In the genomic region with DNA sequence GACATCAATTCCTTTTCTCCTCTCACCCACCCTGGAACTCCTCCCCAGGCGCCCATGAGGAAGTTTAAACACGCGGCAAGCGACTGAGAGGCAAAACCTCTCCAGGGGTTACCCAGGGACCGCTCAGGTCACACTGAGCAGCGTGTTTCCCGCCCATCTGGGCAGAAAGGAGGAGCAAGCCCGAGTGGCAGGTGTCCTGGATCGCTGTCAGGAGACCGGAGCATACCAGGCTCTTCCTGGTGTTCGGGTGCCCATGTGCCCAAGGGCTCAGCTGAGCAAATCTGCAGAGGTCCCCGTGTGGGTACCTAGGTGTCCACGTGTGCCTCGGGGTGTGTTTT, we compare ENCODE assay signal across 8 cellular contexts. TPM values are rescaled to one million over a fixed set of nuclear protein-coding genes. Genes with fewer than 3 reads are reported as not detected.
A peak's percentile ranks its signal among the peaks of the same experiment; 100 is the strongest.
DNase-seq lines count a peak whose midpoint lies in the region; ATAC-seq and TF ChIP-seq lines count a peak whose summit lies in the region.

No MANE protein-coding gene starts in this region.

- TF ChIP-seq CTCF in BJ (IDR thresholded peaks at IDR 0.05; ENCODE audit: insufficient read depth, low read depth, low read length) (no peak), astrocyte of the cerebellum (IDR thresholded peaks at IDR 0.05; ENCODE audit: low read depth, low read length, missing control alignments) (no peak)

- in situ Hi-C loops in astrocyte of the cerebellum (cut with HindIII; ENCODE audit: low sequenced_read_pairs) = no loop called here

- CTCF ChIA-PET in BJ (lab: Yijun Ruan, JAX) = interaction anchor here (0.8 to 1.7 kb wide), 12 partner anchors 11 to 224 kb away, joined by 3 to 11 read pairs (median 4); a partner anchor contains a TSS

- H3K27me3 ChIP-seq in BJ (ENCODE audit: control insufficient read depth, insufficient read depth, low read length) = no peaks in the 10 kb centered on the region

- H3K4me3 ChIP-seq in BJ (ENCODE audit: low read depth, low read length) (peak overlapping the region; percentile 95), astrocyte of the cerebellum (ENCODE audit: low read depth, low read length) (peak overlapping the region; percentile 86)

- ATAC-seq in GM19023 (IDR thresholded peaks at IDR 0.05; ENCODE audit: unreplicated experiment) = peak; percentile 19
- peak; percentile 15 for ATAC-seq in HG03378 (IDR thresholded peaks at IDR 0.05; ENCODE audit: unreplicated experiment)

- POLR2A ChIA-PET in BJ (lab: Charles Lee) = interaction anchor here (0.5 to 1.4 kb wide), 3 partner anchors 18 to 228 kb away, joined by 5 to 9 read pairs (median 9); a partner anchor contains a TSS

- DNase-seq in BJ (ENCODE audit: low read depth) (no peak), NCI-H774 (lab: John Stamatoyannopoulos, UW) (peak; percentile 69), astrocyte of the cerebellum (ENCODE audit: low read depth) (no peak), islet precursor cell (peak; percentile 82), superior temporal gyrus (ENCODE audit: extremely low spot score) (no peak)
- DNase-seq in stimulated activated CD4-positive, alpha-beta T cell treated with anti-CD3 and anti-CD28 coated beads, Interleukin-15, amount 100 ng/mL, for 24 hours = peak; percentile 71

- H3K36me3 ChIP-seq in BJ (ENCODE audit: control insufficient read depth, insufficient read depth, low read length) = peaks cover 2% of the 10 kb centered on the region; the same call in 1 of the 2 replicates

RNA-seq across cellular contexts. Expression of a gene that starts 0.5 kb away (rescaled TPM):
- polyA plus RNA-seq in BJ (2011; rRNA removed) = 8.3 and 12.0 TPM in 2 replicates
- polyA minus RNA-seq in BJ (2011; rRNA and poly(A)+ RNA removed) = 5.6 and 7.1 TPM in 2 replicates

RNA-seq across cellular contexts. Expression of a gene that starts 17.7 kb away (rescaled TPM):
- polyA plus RNA-seq in BJ (2011; rRNA removed) = 20.2 and 29.0 TPM in 2 replicates
- polyA minus RNA-seq in BJ (2011; rRNA and poly(A)+ RNA removed) = 6.8 and 14.6 TPM in 2 replicates

RNA-seq across cellular contexts. Expression of a gene that starts 27.1 kb away (rescaled TPM):
- polyA plus RNA-seq in BJ (2011; rRNA removed) = 66.3 and 69.1 TPM in 2 replicates
- polyA minus RNA-seq in BJ (2011; rRNA and poly(A)+ RNA removed) = 19.5 and 35.0 TPM in 2 replicates

RNA-seq across cellular contexts. Expression of a gene that starts 27.3 kb away (rescaled TPM):
- polyA plus RNA-seq in BJ (2011; rRNA removed) = 18.7 and 27.6 TPM in 2 replicates
- polyA minus RNA-seq in BJ (2011; rRNA and poly(A)+ RNA removed) = 21.3 and 23.9 TPM in 2 replicates

Comparison
In these comparisons a context has a peak if more than half of its experiments do, and no peak if none do; other contexts are left out.
1. DNase-seq: peak in NCI-H774 (single experiment), islet precursor cell (single experiment) and stimulated activated CD4-positive, alpha-beta T cell treated with anti-CD3 and anti-CD28 coated beads, Interleukin-15, amount 100 ng/mL, for 24 hours (single experiment); none in BJ (single experiment), astrocyte of the cerebellum (single experiment) and superior temporal gyrus (single experiment).